In the genomic region with DNA sequence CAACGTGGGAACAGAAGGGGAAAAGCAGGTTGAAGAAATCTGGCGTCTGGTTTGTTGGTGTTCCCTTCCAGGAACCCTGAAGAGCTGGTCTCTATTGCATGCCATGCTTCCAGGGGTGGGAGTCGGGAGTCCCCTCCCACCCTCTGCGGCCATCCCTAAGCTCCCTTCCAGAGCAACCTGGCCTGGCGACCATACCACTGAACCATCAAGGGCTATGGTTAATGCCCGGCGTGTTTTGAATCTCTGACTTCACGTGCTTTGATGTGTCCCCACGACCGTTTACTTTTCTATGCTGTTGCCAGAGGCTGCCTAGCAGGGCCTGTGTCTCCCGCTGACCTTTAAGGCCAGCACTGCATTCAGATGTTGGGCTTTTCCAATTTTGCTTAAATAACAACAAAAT, we compare ENCODE assay signal across 8 cellular contexts. TPM values are rescaled to one million over a fixed set of nuclear protein-coding genes. Genes with fewer than 3 reads are reported as not detected.
DNase-seq lines count a peak whose midpoint lies in the region; ATAC-seq and TF ChIP-seq lines count a peak whose summit lies in the region.

No MANE protein-coding gene starts in this region.

- H3K27ac Mint-ChIP-seq in activated T-helper 17 cell treated with anti-CD3 and anti-CD28 coated beads, Interleukin-2, amount 50 U/mL, for 72 hours, result peak overlapping the region; percentile 83

- TF ChIP-seq CTCF in SK-N-SH (IDR thresholded peaks at IDR 0.05) (no peak), stomach (IDR thresholded peaks at IDR 0.05) (no peak)

- TF ChIP-seq POLR2A in stomach (IDR thresholded peaks at IDR 0.05), result no peak

- H3K27ac ChIP-seq in SK-N-SH (ENCODE audit: low read depth in 2 of 2, low read length in 1 of 2), result peak overlapping the region in 1 of 2 experiments; percentile 80; a peak in 1 of 4 replicates
- peak overlapping the region; percentile 11 to 99 (median 84) for H3K27ac ChIP-seq in stomach

- no peaks in the 10 kb centered on the region for H3F3A ChIP-seq in SK-N-SH (replicated peaks; ENCODE audit: insufficient read depth)

- peaks cover 25% of the 10 kb centered on the region for H4K20me1 ChIP-seq in SK-N-SH (ENCODE audit: insufficient read depth)

- peaks cover 23% of the 10 kb centered on the region for H3K36me3 Mint-ChIP-seq in activated T-helper 17 cell treated with anti-CD3 and anti-CD28 coated beads, Interleukin-2, amount 50 U/mL, for 72 hours (ENCODE audit: low read depth)

- peaks cover 38% of the 10 kb centered on the region for H3K79me2 ChIP-seq in SK-N-SH (ENCODE audit: insufficient read depth)

- H3K27me3 ChIP-seq in SK-N-SH (ENCODE audit: insufficient read depth), result peaks cover 12% of the 10 kb centered on the region; the same call in 1 of the 2 replicates
- H3K27me3 ChIP-seq in stomach, result no peaks in the 10 kb centered on the region

- H3K36me3 ChIP-seq in SK-N-SH (replicated peaks in 1 of 2; ENCODE audit: control insufficient read depth in 1 of 2, insufficient read depth in 2 of 2, low read length in 1 of 2) (peaks cover 0 to 10% of the 10 kb centered on the region in 2 experiments), stomach (no peaks in the 10 kb centered on the region)

- peak overlapping the region; percentile 78 for H3K4me3 Mint-ChIP-seq in activated T-helper 17 cell treated with anti-CD3 and anti-CD28 coated beads, Interleukin-2, amount 50 U/mL, for 72 hours

- no peak for TF ChIP-seq RAD21 in SK-N-SH (IDR thresholded peaks at IDR 0.05; ENCODE audit: low read length)

- no peak for ATAC-seq in SK-N-SH treated with all-trans-retinoic acid at 6 μM for 48 hours
- no peak for ATAC-seq in activated T-helper 17 cell treated with anti-CD3 and anti-CD28 coated beads, Interleukin-2, amount 50 U/mL, for 72 hours (replicated peaks)

- H3K4me3 ChIP-seq in SK-N-SH (ENCODE audit: low read depth in 2 of 2, low read length in 1 of 2) (peak overlapping the region in 1 of 2 experiments; percentile 78; a peak in 1 of 4 replicates), stomach (peak overlapping the region; percentile 56 to 68 (median 66))

- no peaks in the 10 kb centered on the region for H3K27me3 Mint-ChIP-seq in activated T-helper 17 cell treated with anti-CD3 and anti-CD28 coated beads, Interleukin-2, amount 50 U/mL, for 72 hours

- H3K9ac ChIP-seq in SK-N-SH, result no peak overlapping the region

- CTCF ChIA-PET in SK-N-SH (lab: Yijun Ruan, JAX), result interaction anchor here (0.7 to 3.3 kb wide), 11 partner anchors 12 to 324 kb away, joined by 3 to 12 read pairs (median 3); no protein-coding TSS in a partner anchor

- H3K4me1 ChIP-seq in SK-N-SH (ENCODE audit: control insufficient read depth in 1 of 2, insufficient read depth in 2 of 2, low read depth in 1 of 2, low read length in 1 of 2), result peaks cover 8 to 15% of the 10 kb centered on the region in 2 experiments; a peak in 3 of 4 replicates
- peaks cover 28 to 44% (median 37%) of the 10 kb centered on the region in 4 donors for H3K4me1 ChIP-seq in stomach

- peaks cover 18% of the 10 kb centered on the region for H3K4me1 Mint-ChIP-seq in activated T-helper 17 cell treated with anti-CD3 and anti-CD28 coated beads, Interleukin-2, amount 50 U/mL, for 72 hours

- no peaks in the 10 kb centered on the region for H3K9me2 ChIP-seq in SK-N-SH

- POLR2A ChIA-PET in SK-N-SH (lab: Yijun Ruan, JAX), result interaction anchor here (1.0 to 1.7 kb wide), 2 partner anchors 110 to 179 kb away, joined by 3 to 4 read pairs; partner anchors contain the start of gene POMGNT2

- intact Hi-C loops in stomach (cut with DNase I; ENCODE audit: low total_unique reads), result no loop called here

- peak overlapping the region; percentile 78; the same call in 1 of the 2 replicates for H3K4me2 ChIP-seq in SK-N-SH

- H2AFZ ChIP-seq in SK-N-SH (ENCODE audit: low read depth), result peak overlapping the region; percentile 94; the same call in 1 of the 2 replicates

- no peaks in the 10 kb centered on the region for H3K9me3 ChIP-seq in SK-N-SH
- no peaks in the 10 kb centered on the region for H3K9me3 ChIP-seq in stomach

- H3K9me3 Mint-ChIP-seq in activated T-helper 17 cell treated with anti-CD3 and anti-CD28 coated beads, Interleukin-2, amount 50 U/mL, for 72 hours, result no peaks in the 10 kb centered on the region

- DNase-seq in SK-N-SH (peak; percentile 23), left kidney (ENCODE audit: low read depth, low spot score) (peak; percentile 41), stomach (no peak), LoVo (ENCODE audit: low spot score) (no peak), middle frontal gyrus (ENCODE audit: extremely low spot score, low spot score) (no peak)
- no peak for DNase-seq in NK-92 treated with Interleukin-12 subunit alpha and Interleukin-12 subunit beta, amount 100 ng/mL, for 24 hours (lab: John Stamatoyannopoulos, UW)

- TF ChIP-seq EP300 in SK-N-SH (IDR thresholded peaks at IDR 0.05; ENCODE audit: borderline replicate concordance in 1 of 2, low read depth in 1 of 2, low read length in 1 of 2) (no peak), stomach (IDR thresholded peaks at IDR 0.05) (no peak)

- WGBS in SK-N-SH (ENCODE audit: low lambda C conversion rate), result 63% methylated on average over 5 of the region's 11 CpGs
- WGBS in stomach, 5 donors, result 37 to 53% (median 43%) methylated on average over 9 to 11 of the region's 11 CpGs

TF ChIP-seq in SK-N-SH, 30 proteins besides CTCF, POLR2A, EP300 and RAD21 (continues in another document):
- no peak for TF ChIP-seq CHD2 (IDR thresholded peaks at IDR 0.05; ENCODE audit: low read length, partially characterized antibody)
- TF ChIP-seq FOXM1 (IDR thresholded peaks at IDR 0.05; ENCODE audit: low read depth), result no peak
- no peak for TF ChIP-seq RCOR1 (IDR thresholded peaks at IDR 0.05; ENCODE audit: low read length)
- no peak for TF ChIP-seq MEF2A (IDR thresholded peaks at IDR 0.05; ENCODE audit: borderline replicate concordance, low read depth)
- TF ChIP-seq FOSL2 (IDR thresholded peaks at IDR 0.05; ENCODE audit: borderline replicate concordance, low read depth), result no peak
- no peak for TF ChIP-seq NFIC (IDR thresholded peaks at IDR 0.05; ENCODE audit: borderline replicate concordance)
- TF ChIP-seq MAX (IDR thresholded peaks at IDR 0.05; ENCODE audit: low read depth), result no peak
- TF ChIP-seq, protein P1, sequence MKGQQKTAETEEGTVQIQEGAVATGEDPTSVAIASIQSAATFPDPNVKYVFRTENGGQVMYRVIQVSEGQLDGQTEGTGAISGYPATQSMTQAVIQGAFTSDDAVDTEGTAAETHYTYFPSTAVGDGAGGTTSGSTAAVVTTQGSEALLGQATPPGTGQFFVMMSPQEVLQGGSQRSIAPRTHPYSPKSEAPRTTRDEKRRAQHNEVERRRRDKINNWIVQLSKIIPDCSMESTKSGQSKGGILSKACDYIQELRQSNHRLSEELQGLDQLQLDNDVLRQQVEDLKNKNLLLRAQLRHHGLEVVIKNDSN (IDR thresholded peaks at IDR 0.05; ENCODE audit: borderline replicate concordance, low read depth), result no peak
- no peak for TF ChIP-seq GATA2 (CRISPR knock-in tag; IDR thresholded peaks at IDR 0.05)
- TF ChIP-seq TEAD4 (IDR thresholded peaks at IDR 0.05; ENCODE audit: borderline replicate concordance, insufficient read depth), result no peak
- no peak for TF ChIP-seq ELF1 (IDR thresholded peaks at IDR 0.05)
- no peak for TF ChIP-seq TAF1 (IDR thresholded peaks at IDR 0.05; ENCODE audit: borderline replicate concordance, low read depth, low read length)
- TF ChIP-seq RXRA (IDR thresholded peaks at IDR 0.05; ENCODE audit: borderline replicate concordance, low read depth), result no peak
- no peak for TF ChIP-seq NRF1 (IDR thresholded peaks at IDR 0.05; ENCODE audit: low read depth, low read length)
- TF ChIP-seq FOXJ3 (CRISPR knock-in tag; IDR thresholded peaks at IDR 0.05), result no peak

TF ChIP-seq in SK-N-SH treated with all-trans-retinoic acid at 6 μM for 48 hours, 23 proteins besides CTCF, POLR2A, EP300 and RAD21:
- TF ChIP-seq TSHZ2 (CRISPR knock-in tag; IDR thresholded peaks at IDR 0.05), result no peak

RNA-seq across cellular contexts. Expression of gene SNRK, which starts 0.7 kb away (rescaled TPM):
- polyA plus RNA-seq in SK-N-SH (2012; rRNA removed) (3.6 and 4.6 TPM in 2 replicates), stomach (10 to 100 TPM in 1 of 3 donors, 1 to 10 TPM in 2; 8.2 to 13.9 (median 9.2) TPM)
- 4.4 and 4.6 TPM in 2 replicates for polyA plus RNA-seq in SK-N-SH (2012; cell fraction: cytosol; rRNA removed)
- 4.8 and 8.1 TPM in 2 replicates for polyA plus RNA-seq in SK-N-SH (2012; cell fraction: nucleus; rRNA removed)
- 10 to 100 TPM; 25.7 to 25.8 TPM for total RNA-seq in activated T-helper 17 cell treated with anti-CD3 and anti-CD28 coated beads, Interleukin-2, amount 50 U/mL, for 72 hours
- 100 to 1,000 TPM in 1 of 5 donors, 10 to 100 TPM in 4; 35.9 to 183 (median 41.1) TPM for total RNA-seq in stomach

Comparison
In these comparisons a context has a peak if more than half of its experiments do, and no peak if none do; other contexts are left out.
1. DNase-seq: peak in SK-N-SH (single experiment) and left kidney (single experiment); none in stomach (single experiment), NK-92 treated with Interleukin-12 subunit alpha and Interleukin-12 subunit beta, amount 100 ng/mL, for 24 hours (single experiment), LoVo (single experiment) and middle frontal gyrus (single experiment).